8 cellular contexts compared by ENCODE assay signal in the genomic region with DNA sequence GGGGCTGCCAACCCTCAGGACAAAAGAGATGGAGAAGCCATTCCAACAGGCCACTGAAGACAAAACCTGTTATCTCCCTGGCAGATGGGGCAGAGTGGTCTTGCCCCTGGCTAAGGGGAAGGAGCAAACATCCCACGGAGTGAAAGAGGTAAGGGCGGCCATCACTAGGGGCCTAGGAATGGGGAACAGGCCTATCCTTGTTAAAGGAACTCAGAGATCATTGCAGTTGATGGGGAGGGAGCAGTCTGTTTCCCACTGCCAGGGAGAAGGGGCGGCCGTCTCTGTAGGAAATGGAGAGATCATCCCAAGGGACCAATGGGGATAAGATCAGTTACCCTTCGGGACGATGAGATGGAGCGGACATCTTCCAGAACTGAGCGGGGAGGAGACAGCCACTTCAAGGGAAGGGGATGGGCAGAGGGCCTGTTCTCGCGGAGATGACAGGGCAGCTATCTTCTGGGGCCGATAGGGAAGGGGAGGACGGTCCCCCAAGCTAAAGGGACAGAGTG. TPM values are rescaled to one million over a fixed set of nuclear protein-coding genes. Genes with fewer than 3 reads are reported as not detected.
DNase-seq lines count a peak whose midpoint lies in the region; ATAC-seq and TF ChIP-seq lines count a peak whose summit lies in the region.

No MANE protein-coding gene starts in this region.

- H3K27me3 ChIP-seq in KMS-11 (ENCODE audit: insufficient read depth, low read depth): no peaks in the 10 kb centered on the region

- H2AFZ ChIP-seq in KMS-11 (ENCODE audit: low read depth): peak overlapping the region; percentile 81

- H3K27ac ChIP-seq in KMS-11: no peak overlapping the region

- peak overlapping the region; percentile 86 for H3K4me2 ChIP-seq in KMS-11

- H3K27ac Mint-ChIP-seq in naive B cell: peak overlapping the region; percentile 92 to 100 (median 96)

- peaks cover 3 to 7% of the 10 kb centered on the region in 2 donors for H3K36me3 Mint-ChIP-seq in naive B cell

- TF ChIP-seq CTCF in AG10803 (conservative IDR thresholded peaks at IDR 0.05; ENCODE audit: low read length) (no peak), KMS-11 (conservative IDR thresholded peaks at IDR 0.05; ENCODE audit: low read depth, low read length) (no peak), choroid plexus epithelial cell (conservative IDR thresholded peaks at IDR 0.05; ENCODE audit: low read depth, low read length) (no peak)

- peak overlapping the region; percentile 39; the same call in 1 of the 2 replicates for H3K9ac ChIP-seq in KMS-11

- no peaks in the 10 kb centered on the region for H3K27me3 Mint-ChIP-seq in naive B cell

- peaks cover 16% of the 10 kb centered on the region for H3K79me2 ChIP-seq in KMS-11 (ENCODE audit: insufficient read depth, low read depth)

- ATAC-seq in naive B cell (ENCODE audit: low read depth in 2 of 2) (no peak), HG03095 (IDR thresholded peaks at IDR 0.05; ENCODE audit: unreplicated experiment) (no peak), GM18498 (IDR thresholded peaks at IDR 0.05; ENCODE audit: unreplicated experiment) (no peak), HG02938 (IDR thresholded peaks at IDR 0.05; ENCODE audit: unreplicated experiment) (no peak)

- H3K4me3 ChIP-seq in AG10803 (ENCODE audit: low read length) (peak overlapping the region; percentile 99), KMS-11 (IDR thresholded peaks at IDR 0.05; ENCODE audit: insufficient read depth, low read depth, low read length) (no peak overlapping the region), choroid plexus epithelial cell (ENCODE audit: low read depth, low read length) (peak overlapping the region; percentile 92)

- peak overlapping the region; percentile 95 to 100 (median 100) for H3K4me3 Mint-ChIP-seq in naive B cell

- H3K36me3 ChIP-seq in KMS-11 (ENCODE audit: insufficient read depth): no peaks in the 10 kb centered on the region

- DNase-seq in AG10803 (ENCODE audit: low read depth) (no peak), choroid plexus epithelial cell (ENCODE audit: low read depth) (no peak), naive B cell (no peak), pons (ENCODE audit: low spot score) (no peak)

- H3K4me1 Mint-ChIP-seq in naive B cell: peaks cover 23 to 38% (median 28%) of the 10 kb centered on the region in 3 donors

- H4K20me1 ChIP-seq in KMS-11 (ENCODE audit: insufficient read depth): no peaks in the 10 kb centered on the region

- H3K4me1 ChIP-seq in KMS-11 (ENCODE audit: low read depth, poor library complexity, severe bottlenecking): peaks cover 10% of the 10 kb centered on the region

- H3K9me3 Mint-ChIP-seq in naive B cell: no peaks in the 10 kb centered on the region

RNA-seq across cellular contexts. Expression of gene TMEM208, which starts 0.6 kb away (rescaled TPM):
- polyA plus RNA-seq in naive B cell (ENCODE audit: low read depth in 6 of 6): 10 to 100 TPM; 44.9 to 66.7 (median 55.0) TPM

RNA-seq across cellular contexts. Expression of gene FHOD1, which starts 20.9 kb away (rescaled TPM):
- 1 to 10 TPM; 1.4 to 4.8 (median 2.3) TPM for polyA plus RNA-seq in naive B cell (ENCODE audit: low read depth in 6 of 6)

RNA-seq across cellular contexts. Expression of gene SLC9A5, which starts 22.4 kb away (rescaled TPM):
- polyA plus RNA-seq in naive B cell (ENCODE audit: low read depth in 6 of 6): under 1 TPM in 4 of 6 donors, not detected in 2; 0.08 to 0.14 (median 0.10) TPM

RNA-seq across cellular contexts. Expression of gene ELMO3, which starts 27.4 kb away (rescaled TPM):
- under 1 TPM in 5 of 6 donors, not detected in 1; 0.14 to 0.48 (median 0.39) TPM for polyA plus RNA-seq in naive B cell (ENCODE audit: low read depth in 6 of 6)

RNA-seq across cellular contexts. Expression of gene E2F4, which starts 34.4 kb away (rescaled TPM):
- polyA plus RNA-seq in naive B cell (ENCODE audit: low read depth in 6 of 6): 10 to 100 TPM; 54.0 to 75.9 (median 61.7) TPM
